In the genomic region with DNA sequence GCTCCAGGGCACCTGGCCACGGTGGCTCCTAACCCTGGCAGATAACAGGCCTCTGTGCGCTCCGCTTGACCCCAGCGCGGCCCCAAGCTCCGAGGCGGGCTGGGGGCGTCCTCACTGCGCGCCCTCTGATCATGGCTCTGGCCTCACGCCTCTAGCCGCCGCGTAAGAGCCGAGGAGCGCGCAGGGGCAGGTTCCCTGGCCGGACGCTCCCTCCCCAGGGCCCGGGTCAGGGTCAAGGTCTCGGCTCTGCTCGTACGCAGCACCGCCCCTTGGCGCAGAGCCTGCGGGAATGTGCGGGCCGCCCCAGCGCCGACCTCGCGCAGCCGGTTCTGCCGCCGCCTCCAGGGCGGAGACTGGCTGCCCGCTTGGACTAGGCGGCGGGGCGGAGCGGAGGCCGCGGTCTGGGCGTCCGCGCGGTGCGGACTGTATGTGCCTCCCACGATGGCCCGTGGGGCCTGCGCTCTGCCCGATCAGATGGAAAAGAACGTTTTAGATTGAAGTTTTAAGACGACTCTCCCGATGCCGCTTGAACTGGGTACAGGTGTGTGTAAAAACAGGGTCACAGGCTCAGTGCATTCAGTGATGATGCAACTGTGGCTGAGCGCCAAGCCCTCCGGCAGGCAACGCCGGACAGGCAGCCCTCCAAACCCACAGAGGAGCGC, we compare ENCODE assay signal across 8 cellular contexts. TPM values are rescaled to one million over a fixed set of nuclear protein-coding genes. Genes with fewer than 3 reads are reported as not detected.
DNase-seq lines count a peak whose midpoint lies in the region; ATAC-seq and TF ChIP-seq lines count a peak whose summit lies in the region.

No MANE protein-coding gene starts in this region.

- DNase-seq in stimulated activated CD4-positive, alpha-beta T cell treated with anti-CD3 and anti-CD28 coated beads, Interleukin-4, amount 100 ng/mL, for 1 hour, result peak; percentile 11
- DNase-seq in stimulated activated CD4-positive, alpha-beta T cell treated with anti-CD3 and anti-CD28 coated beads, Interleukin-2, amount 100 ng/mL, for 48 hours, result no peak
- peak; percentile 36 for DNase-seq in activated CD4-positive, CD25-positive, alpha-beta regulatory T cell treated with anti-CD3 and anti-CD28 coated beads, Interleukin-2, amount 50 U/mL, for 72 hours
- DNase-seq in esophagus squamous epithelium (lab: John Stamatoyannopoulos, UW) (no peak), aorta (peak; percentile 71 to 89)

- H3K27ac ChIP-seq in esophagus squamous epithelium, result peak overlapping the region; percentile 11 to 74 (median 66)
- no peak overlapping the region for H3K27ac ChIP-seq in muscle layer of colon (ENCODE audit: low read depth, low read length)
- H3K27ac ChIP-seq in aorta (ENCODE audit: low read depth in 1 of 2, low read length in 2 of 2), result no peak overlapping the region

- H3K4me3 ChIP-seq in esophagus squamous epithelium (peak overlapping the region; percentile 46 to 70 (median 64)), muscle layer of colon (ENCODE audit: low read depth in 1 of 2, low read length in 2 of 2) (peak overlapping the region; percentile 54 to 64), aorta (ENCODE audit: low read length in 2 of 2) (peak overlapping the region; percentile 37 to 89)

- no peaks in the 10 kb centered on the region for H3K36me3 ChIP-seq in esophagus squamous epithelium
- no peaks in the 10 kb centered on the region for H3K36me3 ChIP-seq in muscle layer of colon (ENCODE audit: insufficient read depth, low read length)
- H3K36me3 ChIP-seq in aorta (ENCODE audit: control insufficient read depth in 1 of 2, insufficient read depth in 2 of 2, low read length in 1 of 2), result no peaks in the 10 kb centered on the region

- H3K27me3 ChIP-seq in esophagus squamous epithelium, result peaks cover 0 to 9% (median 0%) of the 10 kb centered on the region in 4 donors
- no peaks in the 10 kb centered on the region for H3K27me3 ChIP-seq in muscle layer of colon (ENCODE audit: control insufficient read depth in 1 of 2, insufficient read depth in 2 of 2, low read length in 2 of 2)
- no peaks in the 10 kb centered on the region for H3K27me3 ChIP-seq in aorta (ENCODE audit: control insufficient read depth in 1 of 2, insufficient read depth in 2 of 2, low read length in 1 of 2)

- WGBS in esophagus squamous epithelium, 2 donors, result 2 to 3% methylated on average over 6 to 11 of the region's 61 CpGs
- 1 to 2% methylated on average over 61 of the region's 61 CpGs for WGBS in aorta, 2 donors

- intact Hi-C loops in esophagus squamous epithelium (cut with DNase I) (no loop called here), aorta (cut with DNase I) (no loop called here)

- no peak for TF ChIP-seq CTCF in esophagus squamous epithelium (IDR thresholded peaks at IDR 0.05)

- H3K4me1 ChIP-seq in esophagus squamous epithelium (peaks cover 5 to 39% (median 16%) of the 10 kb centered on the region in 3 donors), muscle layer of colon (ENCODE audit: insufficient read depth, low read length) (peaks cover 4% of the 10 kb centered on the region), aorta (ENCODE audit: control insufficient read depth in 1 of 2, insufficient read depth in 2 of 2, low read length in 2 of 2) (no peaks in the 10 kb centered on the region)

- no peak for TF ChIP-seq POLR2A in esophagus squamous epithelium (IDR thresholded peaks at IDR 0.05)

- ATAC-seq in HG03571 (IDR thresholded peaks at IDR 0.05; ENCODE audit: unreplicated experiment), result peak; percentile 32
- peak; percentile 87 for ATAC-seq in aorta (ENCODE audit: low FRiP score)
- no peak for ATAC-seq in HG02623 (IDR thresholded peaks at IDR 0.05; ENCODE audit: unreplicated experiment)

- H3K9ac ChIP-seq in muscle layer of colon (ENCODE audit: low read length), result peak overlapping the region; percentile 14

- H3K9me3 ChIP-seq in esophagus squamous epithelium (no peaks in the 10 kb centered on the region), muscle layer of colon (ENCODE audit: low read length) (no peaks in the 10 kb centered on the region), aorta (ENCODE audit: control insufficient read depth, low read length) (no peaks in the 10 kb centered on the region)

RNA-seq across cellular contexts. Expression of a gene that starts 40.8 kb away (rescaled TPM):
- total RNA-seq in esophagus squamous epithelium (1 to 10 TPM; 2.9 to 7.4 (median 5.2) TPM), aorta (10 to 100 TPM; 14.0 to 21.4 TPM)
- polyA plus RNA-seq in aorta, result 10 to 100 TPM in 1 of 2 donors, 1 to 10 TPM in 1; 2.8 to 15.6 TPM

RNA-seq across cellular contexts. Expression of a gene that starts 53.2 kb away (rescaled TPM):
- total RNA-seq in esophagus squamous epithelium, result 10 to 100 TPM in 2 of 4 donors, 1 to 10 TPM in 2; 7.3 to 27.9 (median 15.8) TPM
- total RNA-seq in aorta, result 10 to 100 TPM; 32.0 to 34.0 TPM
- 10 to 100 TPM; 18.8 to 27.4 TPM for polyA plus RNA-seq in aorta

RNA-seq across cellular contexts. Expression of a gene that starts 57.5 kb away (rescaled TPM):
- total RNA-seq in esophagus squamous epithelium, result 10 to 100 TPM in 1 of 4 donors, 1 to 10 TPM in 3; 4.3 to 10.3 (median 6.7) TPM
- total RNA-seq in aorta, result 1 to 10 TPM; 4.8 to 6.1 TPM
- polyA plus RNA-seq in aorta, result 1 to 10 TPM; 3.4 to 4.4 TPM

Comparison
In these comparisons a context has a peak if more than half of its experiments do, and no peak if none do; other contexts are left out.
1. DNase-seq: peak in stimulated activated CD4-positive, alpha-beta T cell treated with anti-CD3 and anti-CD28 coated beads, Interleukin-4, amount 100 ng/mL, for 1 hour (single experiment), activated CD4-positive, CD25-positive, alpha-beta regulatory T cell treated with anti-CD3 and anti-CD28 coated beads, Interleukin-2, amount 50 U/mL, for 72 hours (single experiment) and aorta (2 of 2); none in stimulated activated CD4-positive, alpha-beta T cell treated with anti-CD3 and anti-CD28 coated beads, Interleukin-2, amount 100 ng/mL, for 48 hours (0 of 2) and esophagus squamous epithelium (single experiment).
2. H3K27ac ChIP-seq: peak in esophagus squamous epithelium (4 of 4); none in muscle layer of colon (single experiment) and aorta (0 of 2).
3. Peak in every context shown above with its lines, with median percentiles within 50 percentile points of each other: H3K4me3 ChIP-seq.